ENCODE assay signal across 9 cellular contexts in genomic region chr3:14145670-14146380, GRCh38. TPM values are rescaled to one million over a fixed set of nuclear protein-coding genes. Genes with fewer than 3 reads are reported as not detected.
A peak's percentile ranks its signal among the peaks of the same experiment; 100 is the strongest.
DNase-seq lines count a peak whose midpoint lies in the region; ATAC-seq, FAIRE-seq and TF ChIP-seq lines count a peak whose summit lies in the region.
"Had no signal": no experiment of that assay in that cellular context is flagged by ENCODE, and none has a peak within 500 bp of the region (broad histone marks: within the 10 kb centered on the region; RNA-seq: fewer than 3 reads in every experiment).

No MANE protein-coding gene starts in this region.

- no peaks in the 10 kb centered on the region for H3K27me3 Mint-ChIP-seq in CD4-positive, alpha-beta T cell
- H3K27me3 Mint-ChIP-seq in effector memory CD8-positive, alpha-beta T cell, result no peaks in the 10 kb centered on the region

- no peak overlapping the region for H3K4me3 Mint-ChIP-seq in CD4-positive, alpha-beta T cell
- no peak overlapping the region for H3K4me3 Mint-ChIP-seq in effector memory CD8-positive, alpha-beta T cell

- no peak for DNase-seq in CD4-positive, alpha-beta T cell
- no peak for DNase-seq in OCI-LY7 (ENCODE audit: low spot score)
- no peak for DNase-seq in effector memory CD8-positive, alpha-beta T cell
- DNase-seq in pancreas, result peak in 2 of 6 donors; percentile 17 to 74
- no peak for DNase-seq in DMS79 treated with DMSO at 0.1 percent for 48 hours (lab: John Stamatoyannopoulos, UW)
- DNase-seq in DMS153 (lab: John Stamatoyannopoulos, UW), result no peak
- no peak for DNase-seq in RPMI8226
- DNase-seq: NCI-H187 had no signal

- H3K36me3 Mint-ChIP-seq in CD4-positive, alpha-beta T cell (ENCODE audit: low read depth), result peaks cover 80% of the 10 kb centered on the region
- peaks cover 63% of the 10 kb centered on the region for H3K36me3 Mint-ChIP-seq in effector memory CD8-positive, alpha-beta T cell (ENCODE audit: insufficient read depth)

- H3K4me3 ChIP-seq in OCI-LY7 (ENCODE audit: low read depth, low read length, poor library complexity, severe bottlenecking) (no peak overlapping the region), pancreas (no peak overlapping the region)

- no peaks in the 10 kb centered on the region for H3K27me3 ChIP-seq in CD4-positive, alpha-beta T cell (ENCODE audit: control insufficient read depth, insufficient read depth, low read length)
- H3K27me3 ChIP-seq in pancreas, result no peaks in the 10 kb centered on the region

- WGBS in pancreas, 2 donors, result 90 to 93% methylated on average over 9 to 10 of the region's 10 CpGs

- H2AFZ ChIP-seq in OCI-LY7 (ENCODE audit: low read length), result no peak overlapping the region

- TSS peak; percentile 65 for BruUV-seq in OCI-LY7 (replicated peaks; lab: Mats Ljungman, UMichigan)

- H3K4me2 ChIP-seq in OCI-LY7 (ENCODE audit: low read length), result no peak overlapping the region

- H3K36me3 ChIP-seq in OCI-LY7 (ENCODE audit: insufficient read depth, low read length) (peaks cover 33% of the 10 kb centered on the region), pancreas (peaks cover 0 to 40% (median 27%) of the 10 kb centered on the region in 3 donors)

- H3K79me2 ChIP-seq in OCI-LY7 (ENCODE audit: insufficient read depth, low read depth, low read length), result no peaks in the 10 kb centered on the region

- H4K20me1 ChIP-seq in OCI-LY7 (ENCODE audit: insufficient read depth, low read length), result 0 out of 2 replicates have a peak, but pooled peaks cover 3% of the 10 kb centered on the region

- no peak for FAIRE-seq in pancreas (lab: Jason Lieb, UNC)

- no peaks in the 10 kb centered on the region for H3K9me2 ChIP-seq in OCI-LY7 (ENCODE audit: insufficient read depth, low read length)

- H3K4me1 ChIP-seq in OCI-LY7 (ENCODE audit: insufficient read depth, low read length, poor library complexity, severe bottlenecking) (no peaks in the 10 kb centered on the region), pancreas (peaks cover 10 to 16% (median 13%) of the 10 kb centered on the region in 3 donors)

- H3K9me3 ChIP-seq in CD4-positive, alpha-beta T cell (ENCODE audit: control insufficient read depth, low read length), result no peaks in the 10 kb centered on the region
- H3K9me3 ChIP-seq in OCI-LY7 (ENCODE audit: low read length) (no peaks in the 10 kb centered on the region), pancreas (no peaks in the 10 kb centered on the region)

- H3K9me3 Mint-ChIP-seq in CD4-positive, alpha-beta T cell, result no peaks in the 10 kb centered on the region
- H3K9me3 Mint-ChIP-seq in effector memory CD8-positive, alpha-beta T cell, result no peaks in the 10 kb centered on the region

- TF ChIP-seq CTCF in CD4-positive, alpha-beta T cell (IDR thresholded peaks at IDR 0.05), result no peak
- TF ChIP-seq CTCF in OCI-LY7 (conservative IDR thresholded peaks at IDR 0.05; ENCODE audit: low read length) (no peak), pancreas (IDR thresholded peaks at IDR 0.05) (no peak)

- peaks cover 52% of the 10 kb centered on the region for H3K4me1 Mint-ChIP-seq in CD4-positive, alpha-beta T cell (ENCODE audit: low read depth)
- peaks cover 40 to 45% of the 10 kb centered on the region in 2 donors for H3K4me1 Mint-ChIP-seq in effector memory CD8-positive, alpha-beta T cell (ENCODE audit: low read depth in 2 of 2)

- intact Hi-C loops in CD4-positive, alpha-beta T cell (cut with DNase I, micrococcal nuclease), result loop anchor here in 1 of 2 experiments (2.0 to 10.0 kb wide), 3 partner anchors 29 to 949 kb away; partner anchors contain the start of gene RBSN
- intact Hi-C loops in OCI-LY7 (cut with micrococcal nuclease; ENCODE audit: unreplicated experiment), result no loop called here
- intact Hi-C loops in pancreas (cut with DNase I), result no loop called here

- H3K27ac ChIP-seq in CD4-positive, alpha-beta T cell (ENCODE audit: low read depth, low read length), result peak overlapping the region; percentile 93
- H3K27ac ChIP-seq in OCI-LY7 (ENCODE audit: low read depth, low read length, poor library complexity, severe bottlenecking), result no peak overlapping the region
- H3K27ac ChIP-seq in pancreas, result peak overlapping the region; percentile 75 to 94 (median 86)

- H3K27ac Mint-ChIP-seq in CD4-positive, alpha-beta T cell, result peak overlapping the region; percentile 96
- peak overlapping the region; percentile 98 to 99 for H3K27ac Mint-ChIP-seq in effector memory CD8-positive, alpha-beta T cell

- ATAC-seq in CD4-positive, alpha-beta T cell (ENCODE audit: poor library complexity), result no peak
- no peak for ATAC-seq in effector memory CD8-positive, alpha-beta T cell (replicated peaks)
- ATAC-seq in pancreas (no peak), GM18909 (IDR thresholded peaks at IDR 0.05; ENCODE audit: poor library complexity, unreplicated experiment) (no peak)

- POLR2A ChIA-PET in CD4-positive, alpha-beta T cell (lab: Charles Lee), result interaction anchor here (1.7 to 8.7 kb wide), 4 partner anchors 21 to 255 kb away, joined by 6 to 106 read pairs (median 58); partner anchors contain the start of genes CHCHD4, LSM3, TMEM43 and XPC
- POLR2A ChIA-PET in OCI-LY7 (lab: Charles Lee), result interaction anchor here (0.7 kb wide), 2 partner anchors 27 to 1397 kb away, joined by 3 read pairs; no protein-coding TSS in a partner anchor

- CTCF ChIA-PET in CD4-positive, alpha-beta T cell (lab: Charles Lee), result interaction anchor here (0.6 to 5.9 kb wide), 7 partner anchors 16 to 249 kb away, joined by 3 to 44 read pairs (median 4); partner anchors contain the start of genes CHCHD4, LSM3, TMEM43 and XPC
- CTCF ChIA-PET in OCI-LY7 (lab: Charles Lee; ENCODE audit: unreplicated experiment), result no interaction called here

RNA-seq across cellular contexts. Expression of gene TMEM43, which starts 21.0 kb away (rescaled TPM):
- total RNA-seq in CD4-positive, alpha-beta T cell, result 10 to 100 TPM; 24.8 to 27.6 TPM
- total RNA-seq in OCI-LY7 (2014; rRNA removed; shearing (Covaris generic)), result 22.2 and 23.3 TPM in 2 replicates
- total RNA-seq in OCI-LY7 (2022), result 19.6 and 19.7 TPM in 2 replicates
- total RNA-seq in pancreas, result 10 to 100 TPM; 11.2 to 31.2 (median 17.6) TPM
- 10 to 100 TPM; 13.5 to 22.8 TPM for polyA plus RNA-seq in pancreas

RNA-seq across cellular contexts. Expression of gene CHCHD4, which starts 21.2 kb away (rescaled TPM):
- total RNA-seq in CD4-positive, alpha-beta T cell, result 1 to 10 TPM in 1 of 2 experiments, under 1 TPM in 1; 0.50 to 1.1 TPM
- total RNA-seq in OCI-LY7 (2014; rRNA removed; shearing (Covaris generic)), result 19.8 and 24.7 TPM in 2 replicates
- total RNA-seq in OCI-LY7 (2022), result 26.9 and 27.1 TPM in 2 replicates
- total RNA-seq in pancreas, result 1 to 10 TPM; 3.2 to 6.0 (median 5.3) TPM
- polyA plus RNA-seq in pancreas, result 1 to 10 TPM; 3.4 to 8.6 TPM

RNA-seq across cellular contexts. Expression of gene XPC, which starts 32.6 kb away (rescaled TPM):
- 10 to 100 TPM; 59.2 to 65.1 TPM for total RNA-seq in CD4-positive, alpha-beta T cell
- 22.7 and 30.2 TPM in 2 replicates for total RNA-seq in OCI-LY7 (2014; rRNA removed; shearing (Covaris generic))
- total RNA-seq in OCI-LY7 (2022) (38.6 and 44.1 TPM in 2 replicates), pancreas (10 to 100 TPM; 14.2 to 29.9 (median 19.5) TPM)
- polyA plus RNA-seq in pancreas, result 10 to 100 TPM; 17.2 to 26.7 TPM

RNA-seq across cellular contexts. Expression of gene LSM3, which starts 32.8 kb away (rescaled TPM):
- total RNA-seq in CD4-positive, alpha-beta T cell, result 1 to 10 TPM; 6.5 to 6.9 TPM
- 12.4 and 15.6 TPM in 2 replicates for total RNA-seq in OCI-LY7 (2014; rRNA removed; shearing (Covaris generic))
- 21.0 and 21.9 TPM in 2 replicates for total RNA-seq in OCI-LY7 (2022)
- 1 to 10 TPM; 3.2 to 5.0 (median 4.3) TPM for total RNA-seq in pancreas
- 1 to 10 TPM; 3.7 to 7.9 TPM for polyA plus RNA-seq in pancreas
